In genomic region chr12:121499929-121500793, GRCh38 we compare ENCODE assay signal across 8 cellular contexts.
DNase-seq lines count a peak whose midpoint lies in the region; ATAC-seq and TF ChIP-seq lines count a peak whose summit lies in the region.

No MANE protein-coding gene starts in this region.

- no peaks in the 10 kb centered on the region for H3K36me3 ChIP-seq in Karpas-422 (ENCODE audit: insufficient read depth, low read length)

- H3K9me2 ChIP-seq in Karpas-422 (replicated peaks; ENCODE audit: insufficient read depth, low read length), result no peaks in the 10 kb centered on the region

- H3K9me3 ChIP-seq in Karpas-422 (ENCODE audit: low read length), result no peaks in the 10 kb centered on the region

- no peak overlapping the region for H3K27ac ChIP-seq in Karpas-422 (ENCODE audit: low read length)

- H3K4me2 ChIP-seq in Karpas-422 (ENCODE audit: low read depth, low read length, poor library complexity, severe bottlenecking), result peak overlapping the region; percentile 26

- DNase-seq in DMS79 treated with DMSO at 0.1 percent for 48 hours (lab: John Stamatoyannopoulos, UW), result peak; percentile 63
- peak; percentile 87 for DNase-seq in Karpas-422
- peak; percentile 52 to 70 for DNase-seq in SHP77 (lab: John Stamatoyannopoulos, UW)
- peak; percentile 50 for DNase-seq in activated effector memory CD4-positive, alpha-beta T cell treated with Interleukin-2 at 50 U/mL for 16 hours
- peak; percentile 60 to 91 for DNase-seq in foreskin fibroblast
- peak; percentile 51 for DNase-seq in occipital lobe (lab: John Stamatoyannopoulos, UW)
- DNase-seq in stromal cell of bone marrow (ENCODE audit: low read depth), result peak; percentile 51

- no peaks in the 10 kb centered on the region for H3K27me3 ChIP-seq in Karpas-422 (ENCODE audit: low read length)

- H3K4me3 ChIP-seq in Karpas-422 (ENCODE audit: low read length), result no peak overlapping the region
- H3K4me3 ChIP-seq in foreskin fibroblast (ENCODE audit: low read depth in 1 of 2, low read length in 2 of 2), result no peak overlapping the region

- H3K79me2 ChIP-seq in Karpas-422 (ENCODE audit: low read length), result peaks cover 2% of the 10 kb centered on the region; the same call in 1 of the 2 replicates

- no peak overlapping the region; the same call in 1 of the 2 replicates for H3K9ac ChIP-seq in Karpas-422 (ENCODE audit: low read length)

- ATAC-seq in HG02884 (IDR thresholded peaks at IDR 0.05; ENCODE audit: unreplicated experiment), result no peak

- peak; percentile 100 for TF ChIP-seq CTCF in foreskin fibroblast (IDR thresholded peaks at IDR 0.05; ENCODE audit: low read depth, low read length)

- no peak overlapping the region for H2AFZ ChIP-seq in Karpas-422 (ENCODE audit: low read length)

- H3K4me1 ChIP-seq in Karpas-422 (ENCODE audit: low read length), result peaks cover 6% of the 10 kb centered on the region

- no peaks in the 10 kb centered on the region for H4K20me1 ChIP-seq in Karpas-422 (ENCODE audit: insufficient read depth, low read depth, low read length)
